In genomic region chr2:3737128-3737527, GRCh38 we compare ENCODE assay signal across 10 cellular contexts. TPM values are rescaled to one million over a fixed set of nuclear protein-coding genes. Genes with fewer than 3 reads are reported as not detected.
"Had no signal": no experiment of that assay in that cellular context is flagged by ENCODE, and none has a peak within 500 bp of the region (broad histone marks: within the 10 kb centered on the region; RNA-seq: fewer than 3 reads in every experiment).

No MANE protein-coding gene starts in this region.

- H3K27ac ChIP-seq: GM23248, HL-60 had no signal

- H3K4me1 ChIP-seq: HAP-1 had no signal

- H3K4me3 ChIP-seq: GM23248, HAP-1 had no signal

- ATAC-seq: HCT116, HepG2 had no signal

- H2AFZ ChIP-seq: GM23248 had no signal

- H3K36me3 ChIP-seq: HAP-1 had no signal

- DNase-seq: GM23248, GOT3, H7, HFFc6 had no signal

- H3K9me3 ChIP-seq: HAP-1 had no signal

- H3K9ac ChIP-seq: GM23248 had no signal

RNA-seq across cellular contexts. Expression of gene DCDC2C, which starts 33.8 kb away (rescaled TPM):
- total RNA-seq: GM23248, H4, H7, HepG2, HFFc6 had no signal
- polyA plus RNA-seq: GM23248, HepG2, IgD-negative memory B cell had no signal
